ENCODE assay signal across 1 cellular context in the genomic region with DNA sequence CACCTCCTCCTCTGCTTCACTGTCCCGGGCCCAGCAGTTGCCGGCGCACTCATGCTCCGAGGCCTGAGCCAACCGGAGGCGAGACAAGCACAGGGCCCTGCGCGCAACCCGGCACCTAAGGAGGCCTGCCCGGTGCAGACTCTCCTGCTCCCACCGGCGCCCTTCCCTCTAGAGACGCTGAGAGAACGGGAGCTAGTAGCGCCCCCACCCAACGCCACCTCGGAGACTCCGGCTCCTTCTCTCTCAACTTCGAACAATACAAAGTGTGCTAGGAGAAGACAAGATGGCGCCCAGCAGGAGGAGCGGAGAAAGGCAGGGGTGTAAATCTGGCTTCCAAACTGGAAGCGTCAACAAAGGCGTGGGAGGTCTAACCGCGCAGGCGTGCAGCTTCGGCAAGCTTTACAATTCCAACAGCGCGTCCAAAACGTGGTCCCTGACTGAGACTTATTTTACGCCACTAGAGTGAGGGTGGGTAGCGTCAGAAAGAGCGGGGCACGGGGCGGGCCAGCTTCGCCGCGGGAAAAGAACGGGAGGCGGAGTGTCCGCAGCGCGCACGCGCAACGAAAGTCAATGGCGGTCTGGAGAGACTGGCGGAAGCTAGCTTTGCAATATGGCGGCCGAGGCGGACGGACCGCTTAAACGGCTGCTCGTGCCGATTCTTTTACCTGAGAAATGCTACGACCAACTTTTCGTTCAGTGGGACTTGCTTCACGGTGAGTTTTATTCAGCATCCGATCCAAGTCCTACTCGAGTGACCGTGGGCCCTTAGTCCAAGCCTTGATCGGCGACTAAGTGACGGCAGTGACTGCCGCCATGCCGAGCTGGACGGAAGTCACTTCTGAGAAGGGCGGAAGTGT.
A peak's percentile ranks its signal among the peaks of the same experiment; 100 is the strongest.
TF ChIP-seq lines count a peak whose summit lies in the region.

A gene (plus strand): TSS at position 600 of the 857 bp plus-strand sequence. CDS start 11 bp downstream, at position 611.

TF ChIP-seq in HepG2, 621 proteins besides CTCF, POLR2A, EP300 and RAD21 (continued from another document and continues in another):
- TF ChIP-seq ZNF12 (CRISPR knock-in tag; IDR thresholded peaks at IDR 0.05) = 0 out of 2 replicates have a peak, but pooled peaks have one; percentile 13
- peak; percentile 98 for TF ChIP-seq YY1 (IDR thresholded peaks at IDR 0.05; ENCODE audit: insufficient read depth, insufficient replicate concordance, low read depth, low read length)
- TF ChIP-seq XRCC5 (optimal IDR thresholded peaks at IDR 0.05; ENCODE audit: low read length) = peak; percentile 67
- peak; percentile 87 for TF ChIP-seq ASH2L (IDR thresholded peaks at IDR 0.05; ENCODE audit: insufficient read length, low read depth, low read length)
- TF ChIP-seq ZNF460 (CRISPR knock-in tag; IDR thresholded peaks at IDR 0.05; ENCODE audit: borderline replicate concordance) = no peak
- peak; percentile 95 for TF ChIP-seq KAT8 (CRISPR knock-in tag; IDR thresholded peaks at IDR 0.05)
- TF ChIP-seq HOXD1 (CRISPR knock-in tag; IDR thresholded peaks at IDR 0.05) = peak; percentile 79
- TF ChIP-seq SMAD9 (CRISPR knock-in tag; IDR thresholded peaks at IDR 0.05) = 0 out of 2 replicates have a peak, but pooled peaks have one; percentile 65
- peak; percentile 94; the same call in 1 of the 2 replicates for TF ChIP-seq DMAP1 (CRISPR knock-in tag; IDR thresholded peaks at IDR 0.05)
- peak; percentile 79 for TF ChIP-seq ZFX (CRISPR knock-in tag; IDR thresholded peaks at IDR 0.05; ENCODE audit: low read depth)
- TF ChIP-seq ZNF766 (CRISPR knock-in tag; IDR thresholded peaks at IDR 0.05; ENCODE audit: borderline replicate concordance) = peak; percentile 71; the same call in 1 of the 2 replicates
- TF ChIP-seq, protein P1, sequence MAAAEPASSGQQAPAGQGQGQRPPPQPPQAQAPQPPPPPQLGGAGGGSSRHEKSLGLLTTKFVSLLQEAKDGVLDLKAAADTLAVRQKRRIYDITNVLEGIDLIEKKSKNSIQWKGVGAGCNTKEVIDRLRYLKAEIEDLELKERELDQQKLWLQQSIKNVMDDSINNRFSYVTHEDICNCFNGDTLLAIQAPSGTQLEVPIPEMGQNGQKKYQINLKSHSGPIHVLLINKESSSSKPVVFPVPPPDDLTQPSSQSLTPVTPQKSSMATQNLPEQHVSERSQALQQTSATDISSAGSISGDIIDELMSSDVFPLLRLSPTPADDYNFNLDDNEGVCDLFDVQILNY (CRISPR knock-in tag; conservative IDR thresholded peaks at IDR 0.05) = peak; percentile 90; the same call in 1 of the 2 replicates
- TF ChIP-seq, protein P2, sequence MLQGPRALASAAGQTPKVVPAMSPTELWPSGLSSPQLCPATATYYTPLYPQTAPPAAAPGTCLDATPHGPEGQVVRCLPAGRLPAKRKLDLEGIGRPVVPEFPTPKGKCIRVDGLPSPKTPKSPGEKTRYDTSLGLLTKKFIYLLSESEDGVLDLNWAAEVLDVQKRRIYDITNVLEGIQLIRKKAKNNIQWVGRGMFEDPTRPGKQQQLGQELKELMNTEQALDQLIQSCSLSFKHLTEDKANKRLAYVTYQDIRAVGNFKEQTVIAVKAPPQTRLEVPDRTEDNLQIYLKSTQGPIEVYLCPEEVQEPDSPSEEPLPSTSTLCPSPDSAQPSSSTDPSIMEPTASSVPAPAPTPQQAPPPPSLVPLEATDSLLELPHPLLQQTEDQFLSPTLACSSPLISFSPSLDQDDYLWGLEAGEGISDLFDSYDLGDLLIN (CRISPR knock-in tag; IDR thresholded peaks at IDR 0.05; ENCODE audit: borderline replicate concordance) = peak; percentile 85; the same call in 1 of the 2 replicates
- 0 out of 2 replicates have a peak, but pooled peaks have one; percentile 37 for TF ChIP-seq NR1H2 (CRISPR knock-in tag; IDR thresholded peaks at IDR 0.05; ENCODE audit: borderline replicate concordance, low read depth)
- no peak for TF ChIP-seq MLLT10 (CRISPR knock-in tag; IDR thresholded peaks at IDR 0.05)
- peak; percentile 28; the same call in 1 of the 2 replicates for TF ChIP-seq ZNF292 (CRISPR knock-in tag; IDR thresholded peaks at IDR 0.05; ENCODE audit: borderline replicate concordance, low read depth)
- TF ChIP-seq, protein P3, sequence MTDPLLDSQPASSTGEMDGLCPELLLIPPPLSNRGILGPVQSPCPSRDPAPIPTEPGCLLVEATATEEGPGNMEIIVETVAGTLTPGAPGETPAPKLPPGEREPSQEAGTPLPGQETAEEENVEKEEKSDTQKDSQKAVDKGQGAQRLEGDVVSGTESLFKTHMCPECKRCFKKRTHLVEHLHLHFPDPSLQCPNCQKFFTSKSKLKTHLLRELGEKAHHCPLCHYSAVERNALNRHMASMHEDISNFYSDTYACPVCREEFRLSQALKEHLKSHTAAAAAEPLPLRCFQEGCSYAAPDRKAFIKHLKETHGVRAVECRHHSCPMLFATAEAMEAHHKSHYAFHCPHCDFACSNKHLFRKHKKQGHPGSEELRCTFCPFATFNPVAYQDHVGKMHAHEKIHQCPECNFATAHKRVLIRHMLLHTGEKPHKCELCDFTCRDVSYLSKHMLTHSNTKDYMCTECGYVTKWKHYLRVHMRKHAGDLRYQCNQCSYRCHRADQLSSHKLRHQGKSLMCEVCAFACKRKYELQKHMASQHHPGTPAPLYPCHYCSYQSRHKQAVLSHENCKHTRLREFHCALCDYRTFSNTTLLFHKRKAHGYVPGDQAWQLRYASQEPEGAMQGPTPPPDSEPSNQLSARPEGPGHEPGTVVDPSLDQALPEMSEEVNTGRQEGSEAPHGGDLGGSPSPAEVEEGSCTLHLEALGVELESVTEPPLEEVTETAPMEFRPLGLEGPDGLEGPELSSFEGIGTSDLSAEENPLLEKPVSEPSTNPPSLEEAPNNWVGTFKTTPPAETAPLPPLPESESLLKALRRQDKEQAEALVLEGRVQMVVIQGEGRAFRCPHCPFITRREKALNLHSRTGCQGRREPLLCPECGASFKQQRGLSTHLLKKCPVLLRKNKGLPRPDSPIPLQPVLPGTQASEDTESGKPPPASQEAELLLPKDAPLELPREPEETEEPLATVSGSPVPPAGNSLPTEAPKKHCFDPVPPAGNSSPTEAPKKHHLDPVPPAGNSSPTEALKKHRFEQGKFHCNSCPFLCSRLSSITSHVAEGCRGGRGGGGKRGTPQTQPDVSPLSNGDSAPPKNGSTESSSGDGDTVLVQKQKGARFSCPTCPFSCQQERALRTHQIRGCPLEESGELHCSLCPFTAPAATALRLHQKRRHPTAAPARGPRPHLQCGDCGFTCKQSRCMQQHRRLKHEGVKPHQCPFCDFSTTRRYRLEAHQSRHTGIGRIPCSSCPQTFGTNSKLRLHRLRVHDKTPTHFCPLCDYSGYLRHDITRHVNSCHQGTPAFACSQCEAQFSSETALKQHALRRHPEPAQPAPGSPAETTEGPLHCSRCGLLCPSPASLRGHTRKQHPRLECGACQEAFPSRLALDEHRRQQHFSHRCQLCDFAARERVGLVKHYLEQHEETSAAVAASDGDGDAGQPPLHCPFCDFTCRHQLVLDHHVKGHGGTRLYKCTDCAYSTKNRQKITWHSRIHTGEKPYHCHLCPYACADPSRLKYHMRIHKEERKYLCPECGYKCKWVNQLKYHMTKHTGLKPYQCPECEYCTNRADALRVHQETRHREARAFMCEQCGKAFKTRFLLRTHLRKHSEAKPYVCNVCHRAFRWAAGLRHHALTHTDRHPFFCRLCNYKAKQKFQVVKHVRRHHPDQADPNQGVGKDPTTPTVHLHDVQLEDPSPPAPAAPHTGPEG (CRISPR knock-in tag; IDR thresholded peaks at IDR 0.05) = peak; percentile 91
- peak; percentile 31 for TF ChIP-seq BCL6 (CRISPR knock-in tag; IDR thresholded peaks at IDR 0.05)
- no peak; the same call in 1 of the 2 replicates for TF ChIP-seq TGIF2 (CRISPR knock-in tag; IDR thresholded peaks at IDR 0.05)
- TF ChIP-seq, protein P4, sequence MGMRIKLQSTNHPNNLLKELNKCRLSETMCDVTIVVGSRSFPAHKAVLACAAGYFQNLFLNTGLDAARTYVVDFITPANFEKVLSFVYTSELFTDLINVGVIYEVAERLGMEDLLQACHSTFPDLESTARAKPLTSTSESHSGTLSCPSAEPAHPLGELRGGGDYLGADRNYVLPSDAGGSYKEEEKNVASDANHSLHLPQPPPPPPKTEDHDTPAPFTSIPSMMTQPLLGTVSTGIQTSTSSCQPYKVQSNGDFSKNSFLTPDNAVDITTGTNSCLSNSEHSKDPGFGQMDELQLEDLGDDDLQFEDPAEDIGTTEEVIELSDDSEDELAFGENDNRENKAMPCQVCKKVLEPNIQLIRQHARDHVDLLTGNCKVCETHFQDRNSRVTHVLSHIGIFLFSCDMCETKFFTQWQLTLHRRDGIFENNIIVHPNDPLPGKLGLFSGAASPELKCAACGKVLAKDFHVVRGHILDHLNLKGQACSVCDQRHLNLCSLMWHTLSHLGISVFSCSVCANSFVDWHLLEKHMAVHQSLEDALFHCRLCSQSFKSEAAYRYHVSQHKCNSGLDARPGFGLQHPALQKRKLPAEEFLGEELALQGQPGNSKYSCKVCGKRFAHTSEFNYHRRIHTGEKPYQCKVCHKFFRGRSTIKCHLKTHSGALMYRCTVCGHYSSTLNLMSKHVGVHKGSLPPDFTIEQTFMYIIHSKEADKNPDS (CRISPR knock-in tag; IDR thresholded peaks at IDR 0.05) = peak; percentile 42; the same call in 1 of the 2 replicates
- TF ChIP-seq, protein P5, sequence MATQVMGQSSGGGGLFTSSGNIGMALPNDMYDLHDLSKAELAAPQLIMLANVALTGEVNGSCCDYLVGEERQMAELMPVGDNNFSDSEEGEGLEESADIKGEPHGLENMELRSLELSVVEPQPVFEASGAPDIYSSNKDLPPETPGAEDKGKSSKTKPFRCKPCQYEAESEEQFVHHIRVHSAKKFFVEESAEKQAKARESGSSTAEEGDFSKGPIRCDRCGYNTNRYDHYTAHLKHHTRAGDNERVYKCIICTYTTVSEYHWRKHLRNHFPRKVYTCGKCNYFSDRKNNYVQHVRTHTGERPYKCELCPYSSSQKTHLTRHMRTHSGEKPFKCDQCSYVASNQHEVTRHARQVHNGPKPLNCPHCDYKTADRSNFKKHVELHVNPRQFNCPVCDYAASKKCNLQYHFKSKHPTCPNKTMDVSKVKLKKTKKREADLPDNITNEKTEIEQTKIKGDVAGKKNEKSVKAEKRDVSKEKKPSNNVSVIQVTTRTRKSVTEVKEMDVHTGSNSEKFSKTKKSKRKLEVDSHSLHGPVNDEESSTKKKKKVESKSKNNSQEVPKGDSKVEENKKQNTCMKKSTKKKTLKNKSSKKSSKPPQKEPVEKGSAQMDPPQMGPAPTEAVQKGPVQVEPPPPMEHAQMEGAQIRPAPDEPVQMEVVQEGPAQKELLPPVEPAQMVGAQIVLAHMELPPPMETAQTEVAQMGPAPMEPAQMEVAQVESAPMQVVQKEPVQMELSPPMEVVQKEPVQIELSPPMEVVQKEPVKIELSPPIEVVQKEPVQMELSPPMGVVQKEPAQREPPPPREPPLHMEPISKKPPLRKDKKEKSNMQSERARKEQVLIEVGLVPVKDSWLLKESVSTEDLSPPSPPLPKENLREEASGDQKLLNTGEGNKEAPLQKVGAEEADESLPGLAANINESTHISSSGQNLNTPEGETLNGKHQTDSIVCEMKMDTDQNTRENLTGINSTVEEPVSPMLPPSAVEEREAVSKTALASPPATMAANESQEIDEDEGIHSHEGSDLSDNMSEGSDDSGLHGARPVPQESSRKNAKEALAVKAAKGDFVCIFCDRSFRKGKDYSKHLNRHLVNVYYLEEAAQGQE (IDR thresholded peaks at IDR 0.05; ENCODE audit: borderline replicate concordance in 1 of 2, low read depth in 1 of 2, low read length in 2 of 2) = peak in 1 of 2 experiments; percentile 78; a peak in 2 of 4 replicates
- peak; percentile 91 for TF ChIP-seq AGO1 (IDR thresholded peaks at IDR 0.05; ENCODE audit: low read depth, low read length, poor library complexity, severe bottlenecking)
- TF ChIP-seq HNRNPLL (IDR thresholded peaks at IDR 0.05; ENCODE audit: low read depth, low read length, poor library complexity, severe bottlenecking) = peak; percentile 83
- TF ChIP-seq, protein P6, sequence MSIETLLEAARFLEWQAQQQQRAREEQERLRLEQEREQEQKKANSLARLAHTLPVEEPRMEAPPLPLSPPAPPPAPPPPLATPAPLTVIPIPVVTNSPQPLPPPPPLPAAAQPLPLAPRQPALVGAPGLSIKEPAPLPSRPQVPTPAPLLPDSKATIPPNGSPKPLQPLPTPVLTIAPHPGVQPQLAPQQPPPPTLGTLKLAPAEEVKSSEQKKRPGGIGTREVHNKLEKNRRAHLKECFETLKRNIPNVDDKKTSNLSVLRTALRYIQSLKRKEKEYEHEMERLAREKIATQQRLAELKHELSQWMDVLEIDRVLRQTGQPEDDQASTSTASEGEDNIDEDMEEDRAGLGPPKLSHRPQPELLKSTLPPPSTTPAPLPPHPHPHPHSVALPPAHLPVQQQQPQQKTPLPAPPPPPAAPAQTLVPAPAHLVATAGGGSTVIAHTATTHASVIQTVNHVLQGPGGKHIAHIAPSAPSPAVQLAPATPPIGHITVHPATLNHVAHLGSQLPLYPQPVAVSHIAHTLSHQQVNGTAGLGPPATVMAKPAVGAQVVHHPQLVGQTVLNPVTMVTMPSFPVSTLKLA (IDR thresholded peaks at IDR 0.05) = no peak
- TF ChIP-seq THAP11 (CRISPR knock-in tag; IDR thresholded peaks at IDR 0.05) = peak; percentile 90
- TF ChIP-seq ISL2 (CRISPR knock-in tag; IDR thresholded peaks at IDR 0.05) = peak; percentile 66
- peak; percentile 43 for TF ChIP-seq NFYC (CRISPR knock-in tag; IDR thresholded peaks at IDR 0.05)
- TF ChIP-seq ZNF235 (CRISPR knock-in tag; IDR thresholded peaks at IDR 0.05; ENCODE audit: borderline replicate concordance) = no peak
- TF ChIP-seq ZNF772 (CRISPR knock-in tag; IDR thresholded peaks at IDR 0.05) = peak; percentile 78; the same call in 1 of the 2 replicates
- peak; percentile 37; the same call in 1 of the 2 replicates for TF ChIP-seq HHEX (CRISPR knock-in tag; IDR thresholded peaks at IDR 0.05)
- TF ChIP-seq, protein P7, sequence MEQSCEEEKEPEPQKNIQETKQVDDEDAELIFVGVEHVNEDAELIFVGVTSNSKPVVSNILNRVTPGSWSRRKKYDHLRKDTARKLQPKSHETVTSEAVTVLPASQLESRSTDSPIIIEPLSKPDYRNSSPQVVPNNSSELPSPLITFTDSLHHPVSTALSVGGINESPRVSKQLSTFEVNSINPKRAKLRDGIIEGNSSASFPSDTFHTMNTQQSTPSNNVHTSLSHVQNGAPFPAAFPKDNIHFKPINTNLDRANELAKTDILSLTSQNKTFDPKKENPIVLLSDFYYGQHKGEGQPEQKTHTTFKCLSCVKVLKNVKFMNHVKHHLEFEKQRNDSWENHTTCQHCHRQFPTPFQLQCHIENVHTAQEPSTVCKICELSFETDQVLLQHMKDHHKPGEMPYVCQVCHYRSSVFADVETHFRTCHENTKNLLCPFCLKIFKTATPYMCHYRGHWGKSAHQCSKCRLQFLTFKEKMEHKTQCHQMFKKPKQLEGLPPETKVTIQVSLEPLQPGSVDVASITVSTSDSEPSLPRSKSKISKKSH (CRISPR knock-in tag; IDR thresholded peaks at IDR 0.05; ENCODE audit: borderline replicate concordance) = no peak
- TF ChIP-seq RAD51 (IDR thresholded peaks at IDR 0.05; ENCODE audit: borderline replicate concordance) = no peak
